2 cellular contexts compared by ENCODE assay signal in genomic region chr20:56698749-56699148, GRCh38.
TF ChIP-seq lines count a peak whose summit lies in the region.

No MANE protein-coding gene starts in this region.

TF ChIP-seq in GM23338, 12 proteins besides CTCF, POLR2A, EP300 and RAD21:
- TF ChIP-seq EZH2 (IDR thresholded peaks at IDR 0.05; ENCODE audit: low read depth, unreplicated experiment), result no peak
- TF ChIP-seq, protein P1, sequence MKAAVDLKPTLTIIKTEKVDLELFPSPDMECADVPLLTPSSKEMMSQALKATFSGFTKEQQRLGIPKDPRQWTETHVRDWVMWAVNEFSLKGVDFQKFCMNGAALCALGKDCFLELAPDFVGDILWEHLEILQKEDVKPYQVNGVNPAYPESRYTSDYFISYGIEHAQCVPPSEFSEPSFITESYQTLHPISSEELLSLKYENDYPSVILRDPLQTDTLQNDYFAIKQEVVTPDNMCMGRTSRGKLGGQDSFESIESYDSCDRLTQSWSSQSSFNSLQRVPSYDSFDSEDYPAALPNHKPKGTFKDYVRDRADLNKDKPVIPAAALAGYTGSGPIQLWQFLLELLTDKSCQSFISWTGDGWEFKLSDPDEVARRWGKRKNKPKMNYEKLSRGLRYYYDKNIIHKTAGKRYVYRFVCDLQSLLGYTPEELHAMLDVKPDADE (IDR thresholded peaks at IDR 0.05), result no peak
- TF ChIP-seq POLR2AphosphoS5 (IDR thresholded peaks at IDR 0.05; ENCODE audit: low read depth), result no peak
TF ChIP-seq in GM23338: peak in this region for 0.

TF ChIP-seq in H1, 55 proteins besides CTCF, POLR2A, EP300 and RAD21:
- TF ChIP-seq CHD1 (IDR thresholded peaks at IDR 0.05; ENCODE audit: low read depth, low read length), result no peak
- TF ChIP-seq, protein P2, sequence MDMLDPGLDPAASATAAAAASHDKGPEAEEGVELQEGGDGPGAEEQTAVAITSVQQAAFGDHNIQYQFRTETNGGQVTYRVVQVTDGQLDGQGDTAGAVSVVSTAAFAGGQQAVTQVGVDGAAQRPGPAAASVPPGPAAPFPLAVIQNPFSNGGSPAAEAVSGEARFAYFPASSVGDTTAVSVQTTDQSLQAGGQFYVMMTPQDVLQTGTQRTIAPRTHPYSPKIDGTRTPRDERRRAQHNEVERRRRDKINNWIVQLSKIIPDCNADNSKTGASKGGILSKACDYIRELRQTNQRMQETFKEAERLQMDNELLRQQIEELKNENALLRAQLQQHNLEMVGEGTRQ (IDR thresholded peaks at IDR 0.05; ENCODE audit: low read length), result peak; percentile 29; the same call in 1 of the 2 replicates
TF ChIP-seq in H1: peak in this region for 1.
